ENCODE assay signal across 15 cellular contexts in the genomic region with DNA sequence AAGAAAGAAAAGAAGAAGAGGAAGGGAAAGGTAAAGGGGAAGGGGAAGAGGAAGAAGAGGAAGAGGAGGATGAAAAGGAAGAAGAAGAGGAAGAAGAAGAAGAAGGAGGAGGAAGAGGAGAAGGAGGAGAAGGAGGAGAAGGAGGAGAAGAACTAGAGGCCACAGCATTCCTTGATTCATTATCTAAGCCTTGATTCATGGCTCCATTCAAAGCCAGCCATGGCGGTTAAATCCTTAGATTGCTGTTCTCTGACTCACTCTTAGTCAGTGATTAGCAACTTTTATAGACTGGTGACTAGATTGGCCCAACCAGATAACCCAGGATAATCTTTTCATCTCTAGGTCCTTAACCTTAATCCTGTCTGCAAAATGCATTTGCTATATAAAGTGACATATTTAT. TPM values are rescaled to one million over a fixed set of nuclear protein-coding genes. Genes with fewer than 3 reads are reported as not detected.
DNase-seq lines count a peak whose midpoint lies in the region; ATAC-seq, FAIRE-seq and TF ChIP-seq lines count a peak whose summit lies in the region.
"Had no signal": no experiment of that assay in that cellular context is flagged by ENCODE, and none has a peak within 500 bp of the region (broad histone marks: within the 10 kb centered on the region; RNA-seq: fewer than 3 reads in every experiment).

No MANE protein-coding gene starts in this region.

- no peak overlapping the region for H2BK15ac ChIP-seq in mesendoderm (replicated peaks; ENCODE audit: low read depth)

- no peaks in the 10 kb centered on the region for H3K79me1 ChIP-seq in mesendoderm (ENCODE audit: low read length)

- H3K36me3 Mint-ChIP-seq in IgD-negative memory B cell: peaks cover 3% of the 10 kb centered on the region
- no peaks in the 10 kb centered on the region for H3K36me3 Mint-ChIP-seq in natural killer cell treated with Interleukin-12 subunit alpha and Interleukin-12 subunit beta and Interleukin-15 and Interleukin-18, amount 100 ng/mL, for 72 hours
- H3K36me3 Mint-ChIP-seq: activated naive CD8-positive, alpha-beta T cell had no signal

- H3K23ac ChIP-seq in mesendoderm (ENCODE audit: low read length): no peak overlapping the region

- no peaks in the 10 kb centered on the region for H4K20me1 ChIP-seq in GM12878 (ENCODE audit: control insufficient read depth, insufficient read depth)

- no peak for TF ChIP-seq POLR2A in GM12878 (IDR thresholded peaks at IDR 0.05; ENCODE audit: low read depth, low read length)

- no peak for FAIRE-seq in GM12878 (lab: Jason Lieb, UNC)

- H3K4me3 Mint-ChIP-seq in IgD-negative memory B cell: peak overlapping the region in 2 of 4 donors; percentile 63 to 85
- H3K4me3 Mint-ChIP-seq in natural killer cell treated with Interleukin-12 subunit alpha and Interleukin-12 subunit beta and Interleukin-15 and Interleukin-18, amount 100 ng/mL, for 72 hours: no peak overlapping the region
- H3K4me3 Mint-ChIP-seq: activated naive CD8-positive, alpha-beta T cell had no signal

- H4K8ac ChIP-seq in mesendoderm (ENCODE audit: low read depth, low read length): no peak overlapping the region

- RAD21 ChIA-PET in GM12878 (lab: Charles Lee; ENCODE audit: unreplicated experiment): interaction anchor here (2.9 to 3.5 kb wide), 5 partner anchors 16 to 94 kb away, joined by 15 to 19 read pairs (median 17); a partner anchor contains a TSS

- H3K27ac Mint-ChIP-seq in IgD-negative memory B cell: peak overlapping the region; percentile 85 to 95 (median 94)
- H3K27ac Mint-ChIP-seq in natural killer cell treated with Interleukin-12 subunit alpha and Interleukin-12 subunit beta and Interleukin-15 and Interleukin-18, amount 100 ng/mL, for 72 hours: no peak overlapping the region
- H3K27ac Mint-ChIP-seq: activated naive CD8-positive, alpha-beta T cell had no signal

- no TSS peak for BruUV-seq in GM12878 (replicated peaks; lab: Mats Ljungman, UMichigan)

- peaks cover 1% of the 10 kb centered on the region; the same call in 2 of the 3 replicates for H3K9me3 ChIP-seq in GM12878 (replicated peaks; ENCODE audit: control insufficient read depth, insufficient read depth, low read length)
- H3K9me3 ChIP-seq: HAP-1 had no signal

- H3K4me1 Mint-ChIP-seq in IgD-negative memory B cell: peaks cover 22 to 36% (median 25%) of the 10 kb centered on the region in 3 donors
- H3K4me1 Mint-ChIP-seq in natural killer cell treated with Interleukin-12 subunit alpha and Interleukin-12 subunit beta and Interleukin-15 and Interleukin-18, amount 100 ng/mL, for 72 hours (ENCODE audit: low read depth in 2 of 2): no peaks in the 10 kb centered on the region

- H3K27ac ChIP-seq in C4-2B (peak overlapping the region; percentile 65), GM12878 (ENCODE audit: control insufficient read depth, insufficient read depth) (no peak overlapping the region), mesendoderm (ENCODE audit: low read depth, low read length) (no peak overlapping the region)

- H2AK5ac ChIP-seq in mesendoderm (ENCODE audit: low read length): no peak overlapping the region

- no peak overlapping the region for H4K5ac ChIP-seq in mesendoderm (ENCODE audit: low read length)

- H3K27me3 ChIP-seq in GM12878 (replicated peaks in 1 of 2; ENCODE audit: control insufficient read depth in 2 of 2, insufficient read depth in 2 of 2, low read length in 1 of 2): no peaks in the 10 kb centered on the region
- no peaks in the 10 kb centered on the region for H3K27me3 ChIP-seq in mesendoderm (ENCODE audit: insufficient read depth, low read length, poor library complexity)

- ATAC-seq in GM12878 (peak; percentile 4; the same call in 1 of the 3 replicates), HG02870 (IDR thresholded peaks at IDR 0.05; ENCODE audit: unreplicated experiment) (no peak)
- ATAC-seq in natural killer cell treated with Interleukin-12 subunit alpha and Interleukin-12 subunit beta and Interleukin-15 and Interleukin-18, amount 100 ng/mL, for 72 hours: no peak

- DNase-seq in GM12878 (ENCODE audit: low read depth, low spot score): no peak
- DNase-seq in mesendoderm: peak; percentile 77
- no peak for DNase-seq in activated naive CD4-positive, alpha-beta T cell treated with anti-CD3 and anti-CD28 coated beads, Interleukin-2, amount 50 U/mL, for 16 hours
- DNase-seq in GM10266 (ENCODE audit: extremely low spot score): no peak
- DNase-seq in natural killer cell treated with Interleukin-12 subunit alpha and Interleukin-12 subunit beta and Interleukin-15 and Interleukin-18, amount 100 ng/mL, for 72 hours (ENCODE audit: low spot score): no peak
- DNase-seq: activated CD4-positive, alpha-beta T cell treated with anti-CD3 and anti-CD28 coated beads, Interleukin-2, amount 50 U/mL, for 1 hour; DMS79 treated with DMSO at 0.1 percent for 48 hours; NCI-H2029; SHP77 treated with DMSO at 0.1 percent for 48 hours had no signal

- SMC1A ChIA-PET in GM12878 (lab: Charles Lee; ENCODE audit: uncharacterized antibody, unreplicated experiment): interaction anchor here (1.2 to 9.6 kb wide), 5 partner anchors 16 to 145 kb away, joined by 3 to 78 read pairs (median 6); no protein-coding TSS in a partner anchor

- CTCF ChIA-PET in GM12878 (lab: Yijun Ruan, JAX): interaction anchor here (1.1 to 1.4 kb wide), 3 partner anchors 36 to 52 kb away, joined by 3 to 4 read pairs (median 3); no protein-coding TSS in a partner anchor

- no peak for TF ChIP-seq EP300 in GM12878 (IDR thresholded peaks at IDR 0.05; ENCODE audit: borderline replicate concordance in 1 of 2, control insufficient read depth in 1 of 2, low read depth in 2 of 2, low read length in 2 of 2)

- H3K4me3 ChIP-seq in GM12878: no peak overlapping the region
- no peak overlapping the region for H3K4me3 ChIP-seq in mesendoderm (ENCODE audit: low read length)
- H3K4me3 ChIP-seq: HAP-1 had no signal

- WGBS in GM12878 (ENCODE audit: insufficient coverage, insufficient replicate concordance, low lambda C conversion rate, missing lambda C conversion rate): 100% methylated on average over 1 of the region's 1 CpG
- no CpG with 5 or more reads among the region's 1 CpG for WGBS in mesendoderm (ENCODE audit: extremely low coverage, insufficient coverage, low lambda C conversion rate)

- no peak overlapping the region for H3K4me2 ChIP-seq in GM12878 (ENCODE audit: control insufficient read depth, insufficient read depth)
- H3K4me2 ChIP-seq in mesendoderm (ENCODE audit: low read length): no peak overlapping the region

- peaks cover 0 to 4% (median 0%) of the 10 kb centered on the region in 3 donors for H3K9me3 Mint-ChIP-seq in IgD-negative memory B cell
- no peaks in the 10 kb centered on the region for H3K9me3 Mint-ChIP-seq in natural killer cell treated with Interleukin-12 subunit alpha and Interleukin-12 subunit beta and Interleukin-15 and Interleukin-18, amount 100 ng/mL, for 72 hours

- intact Hi-C loops in GM12878 (cut with micrococcal nuclease; ENCODE audit: unreplicated experiment): loop anchor here (1.0 kb wide), 1 partner anchor 83 kb away; a partner anchor contains a TSS

- in situ Hi-C loops in GM12878 (cut with MboI): no loop called here

- no peak for TF ChIP-seq CTCF in C4-2B (conservative IDR thresholded peaks at IDR 0.05)
- TF ChIP-seq CTCF in GM12878 (IDR thresholded peaks at IDR 0.05 in 2 of 3, conservative IDR thresholded peaks at IDR 0.05 in 1 of 3; ENCODE audit: control insufficient read depth in 2 of 3, extremely low read depth in 1 of 3, insufficient read depth in 1 of 3, low read depth in 3 of 3, low read length in 3 of 3): no peak
- TF ChIP-seq CTCF in GM10266 (IDR thresholded peaks at IDR 0.05; ENCODE audit: control insufficient read depth, insufficient read depth, low read depth, missing control alignments): no peak

- no peak for TF ChIP-seq RAD21 in GM12878 (IDR thresholded peaks at IDR 0.05; ENCODE audit: insufficient read depth, low read depth, low read length)

- H3K27me3 Mint-ChIP-seq in IgD-negative memory B cell: no peaks in the 10 kb centered on the region
- H3K27me3 Mint-ChIP-seq in natural killer cell treated with Interleukin-12 subunit alpha and Interleukin-12 subunit beta and Interleukin-15 and Interleukin-18, amount 100 ng/mL, for 72 hours: peaks cover 0 to 2% of the 10 kb centered on the region in 2 donors
- H3K27me3 Mint-ChIP-seq: activated naive CD8-positive, alpha-beta T cell had no signal

- no peaks in the 10 kb centered on the region for H3K79me2 ChIP-seq in GM12878 (ENCODE audit: control insufficient read depth, insufficient read depth, low read length)
- no peaks in the 10 kb centered on the region for H3K79me2 ChIP-seq in mesendoderm (ENCODE audit: control insufficient read depth, insufficient read depth, low read length)

- H2AFZ ChIP-seq in GM12878 (ENCODE audit: control insufficient read depth, low read depth, low read length): no peak overlapping the region

- H3K4me1 ChIP-seq in GM12878 (ENCODE audit: control insufficient read depth, insufficient read depth, low read length) (no peaks in the 10 kb centered on the region; the same call in 1 of the 2 replicates), mesendoderm (ENCODE audit: control insufficient read depth, low read depth, low read length) (no peaks in the 10 kb centered on the region)

- no peak overlapping the region for H2BK120ac ChIP-seq in mesendoderm (ENCODE audit: low read depth, low read length)

- no peak overlapping the region for H3K4ac ChIP-seq in mesendoderm (ENCODE audit: low read depth, low read length)

- no peak overlapping the region for H3K18ac ChIP-seq in mesendoderm (ENCODE audit: low read length)

- no peak overlapping the region for H3K56ac ChIP-seq in mesendoderm (ENCODE audit: low read length)

- POLR2A ChIA-PET in GM12878 (lab: Charles Lee): interaction anchor here (0.6 to 1.5 kb wide), 4 partner anchors 25 to 84 kb away, joined by 3 to 9 read pairs (median 4); a partner anchor contains a TSS

- H3K36me3 ChIP-seq in GM12878 (ENCODE audit: control insufficient read depth in 2 of 2, insufficient read depth in 2 of 2, low read length in 1 of 2) (no peaks in the 10 kb centered on the region), mesendoderm (ENCODE audit: control insufficient read depth, insufficient read depth, low read length) (no peaks in the 10 kb centered on the region)
- H3K36me3 ChIP-seq: HAP-1 had no signal

- H3K9ac ChIP-seq in GM12878 (ENCODE audit: control insufficient read depth, insufficient read depth, low read length): no peak overlapping the region
- H3K9ac ChIP-seq in mesendoderm (ENCODE audit: low read length): no peak overlapping the region

- no peak overlapping the region for H2BK5ac ChIP-seq in mesendoderm (ENCODE audit: low read length)

RNA-seq across cellular contexts. Expression of a gene that starts 47.6 kb away (rescaled TPM):
- not detected for polyA plus RNA-seq in IgD-negative memory B cell
- total RNA-seq in GM12878 (2013; cell fraction: nucleolus; rRNA removed): not detected in 2 replicates
- 0.06 TPM in 1 of 2 replicates, not detected in the other for total RNA-seq in GM12878 (2014; rRNA removed)
- total RNA-seq in GM12878 (2014; rRNA removed; fragmentation: Illumina TruSeq; extraction: Trizol): 0.04 and 0.14 TPM in 2 replicates
- not detected in 2 replicates for total RNA-seq in GM12878 (2021)
- not detected for polyA plus RNA-seq in GM12878 (2011; ENCODE audit: low read depth)
- 0.04 TPM in 1 of 2 replicates, not detected in the other for polyA plus RNA-seq in GM12878 (2011; rRNA removed)
- not detected in 2 replicates for polyA plus RNA-seq in GM12878 (2011; cell fraction: cytosol; rRNA removed)
- not detected in 2 replicates for polyA plus RNA-seq in GM12878 (2011; cell fraction: nucleus; rRNA removed)
- not detected in 2 replicates for polyA plus RNA-seq in GM12878 (2012)
- 0.16 TPM in 1 of 2 replicates, not detected in the other for polyA plus RNA-seq in GM12878 (2014; fragmentation: Illumina TruSeq; extraction: Trizol)
- under 1 TPM in 1 of 2 experiments, not detected in 1; 0.27 TPM for polyA plus RNA-seq in GM12878 (2014; fragmentation: Nextera tagmentation; extraction: Ambion mirVana)
- 0.03 TPM in 1 of 2 replicates, not detected in the other for polyA plus RNA-seq in GM12878 (2014; rRNA removed)
- under 1 TPM in 1 of 2 experiments, not detected in 1; 0.06 TPM for polyA plus RNA-seq in GM12878 (2016; fragmentation: Nextera tagmentation; extraction: Ambion mirVana)
- polyA minus RNA-seq in GM12878 (2011; rRNA and poly(A)+ RNA removed): 0.10 TPM in 1 of 2 replicates, not detected in the other
- not detected in 2 replicates for polyA minus RNA-seq in GM12878 (2011; cell fraction: cytosol; rRNA and poly(A)+ RNA removed)
- 0.38 and 0.48 TPM in 2 replicates for polyA minus RNA-seq in GM12878 (2011; cell fraction: nucleus; rRNA and poly(A)+ RNA removed)
- polyA plus RNA-seq in mesendoderm (2013, experiment 1 of 2): not detected
- not detected for polyA plus RNA-seq in mesendoderm (2013, experiment 2 of 2)
- total RNA-seq in natural killer cell treated with Interleukin-12 subunit alpha and Interleukin-12 subunit beta and Interleukin-15 and Interleukin-18, amount 100 ng/mL, for 72 hours: not detected
- total RNA-seq: pulmonary artery endothelial cell had no signal

Comparison
In these comparisons a context has a peak if more than half of its experiments do, and no peak if none do; other contexts are left out.
1. H3K27ac Mint-ChIP-seq: peak in IgD-negative memory B cell (3 of 3); none in natural killer cell treated with Interleukin-12 subunit alpha and Interleukin-12 subunit beta and Interleukin-15 and Interleukin-18, amount 100 ng/mL, for 72 hours (0 of 2).